1 cellular context compared by ENCODE assay signal in the genomic region with DNA sequence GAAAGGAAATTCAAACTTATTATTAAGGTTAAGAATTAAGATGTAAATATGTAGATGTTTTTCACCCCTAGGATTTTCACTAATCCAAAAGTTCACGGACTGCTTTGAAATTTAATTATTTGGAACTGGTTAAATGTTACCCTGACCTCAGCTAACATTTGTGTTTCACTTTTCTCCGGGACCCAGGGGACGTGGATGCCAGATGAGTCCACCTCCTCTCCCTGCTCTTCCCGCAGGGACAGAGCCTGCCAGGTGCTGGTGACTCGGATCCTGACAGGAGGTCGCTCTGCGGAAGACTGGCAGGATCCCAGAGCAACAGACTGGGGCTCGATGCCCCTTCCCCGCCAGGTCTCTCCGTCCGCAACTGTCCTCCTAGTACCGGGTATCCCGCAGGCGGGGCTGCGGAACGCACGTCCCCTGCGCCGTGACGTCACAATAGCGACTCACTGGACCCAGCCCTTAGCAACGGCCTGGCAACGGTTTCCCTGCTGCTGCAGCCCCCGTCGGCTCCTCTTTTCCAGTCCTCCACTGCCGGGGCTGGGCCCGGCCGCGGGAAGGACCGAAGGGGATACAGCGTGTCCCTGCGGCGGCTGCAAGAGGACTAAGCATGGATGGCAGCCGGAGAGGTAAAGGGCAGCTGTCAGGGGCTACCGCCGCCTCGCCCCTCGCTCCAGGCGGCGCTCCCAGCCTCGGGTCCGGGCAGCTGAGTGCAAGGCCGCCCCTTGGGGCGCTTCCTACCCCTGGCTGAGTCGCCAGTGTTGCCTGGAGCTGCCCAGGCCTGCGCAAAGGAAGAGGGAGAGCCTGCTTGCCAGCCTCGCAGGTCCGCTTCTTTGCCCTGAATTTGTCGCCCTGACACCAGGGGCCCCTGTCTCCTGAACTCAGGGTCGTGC.
TF ChIP-seq lines count a peak whose summit lies in the region.

A gene with protein sequence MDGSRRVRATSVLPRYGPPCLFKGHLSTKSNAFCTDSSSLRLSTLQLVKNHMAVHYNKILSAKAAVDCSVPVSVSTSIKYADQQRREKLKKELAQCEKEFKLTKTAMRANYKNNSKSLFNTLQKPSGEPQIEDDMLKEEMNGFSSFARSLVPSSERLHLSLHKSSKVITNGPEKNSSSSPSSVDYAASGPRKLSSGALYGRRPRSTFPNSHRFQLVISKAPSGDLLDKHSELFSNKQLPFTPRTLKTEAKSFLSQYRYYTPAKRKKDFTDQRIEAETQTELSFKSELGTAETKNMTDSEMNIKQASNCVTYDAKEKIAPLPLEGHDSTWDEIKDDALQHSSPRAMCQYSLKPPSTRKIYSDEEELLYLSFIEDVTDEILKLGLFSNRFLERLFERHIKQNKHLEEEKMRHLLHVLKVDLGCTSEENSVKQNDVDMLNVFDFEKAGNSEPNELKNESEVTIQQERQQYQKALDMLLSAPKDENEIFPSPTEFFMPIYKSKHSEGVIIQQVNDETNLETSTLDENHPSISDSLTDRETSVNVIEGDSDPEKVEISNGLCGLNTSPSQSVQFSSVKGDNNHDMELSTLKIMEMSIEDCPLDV (plus strand): TSS at position 446 of the 890 bp plus-strand sequence. CDS start 162 bp downstream, at position 608.

TF ChIP-seq in HEK293, 187 proteins besides CTCF, POLR2A, EP300 and RAD21 (continued from another document):
- TF ChIP-seq ZNF629 (tag by site-specific recombination; IDR thresholded peaks at IDR 0.05) (peak; percentile 94), ZNF175 (tag by site-specific recombination; IDR thresholded peaks at IDR 0.05) (no peak), ZNF777 (tag by site-specific recombination; IDR thresholded peaks at IDR 0.05; ENCODE audit: borderline replicate concordance) (no peak), ZBTB20 (tag by site-specific recombination; IDR thresholded peaks at IDR 0.05) (peak; percentile 77), ZNF677 (tag by site-specific recombination; IDR thresholded peaks at IDR 0.05) (no peak), ZNF169 (tag by site-specific recombination; IDR thresholded peaks at IDR 0.05) (no peak), KLF9 (tag by site-specific recombination; IDR thresholded peaks at IDR 0.05; ENCODE audit: low read depth) (no peak), ZNF366 (tag by site-specific recombination; conservative IDR thresholded peaks at IDR 0.05) (no peak; the same call in none of the 2 replicates), ZNF701 (tag by site-specific recombination; IDR thresholded peaks at IDR 0.05) (no peak), HOXD13 (CRISPR knock-in tag; IDR thresholded peaks at IDR 0.05; ENCODE audit: borderline replicate concordance) (0 out of 2 replicates have a peak, but pooled peaks have one; percentile 21), ZNF514 (tag by site-specific recombination; IDR thresholded peaks at IDR 0.05) (no peak), ZNF140 (tag by site-specific recombination; IDR thresholded peaks at IDR 0.05) (no peak), GLIS2 (tag by site-specific recombination; IDR thresholded peaks at IDR 0.05) (peak; percentile 52; the same call in 1 of the 2 replicates), KLF1 (tag by site-specific recombination; IDR thresholded peaks at IDR 0.05) (no peak), ZNF600 (tag by site-specific recombination; IDR thresholded peaks at IDR 0.05) (peak; percentile 39; the same call in 1 of the 2 replicates), ZBTB21 (tag by site-specific recombination; IDR thresholded peaks at IDR 0.05) (peak; percentile 87), MYNN (tag by site-specific recombination; IDR thresholded peaks at IDR 0.05; ENCODE audit: borderline replicate concordance) (0 out of 2 replicates have a peak, but pooled peaks have one; percentile 60), SP2 (tag by site-specific recombination; IDR thresholded peaks at IDR 0.05) (peak; percentile 73)
- TF ChIP-seq, protein P1, sequence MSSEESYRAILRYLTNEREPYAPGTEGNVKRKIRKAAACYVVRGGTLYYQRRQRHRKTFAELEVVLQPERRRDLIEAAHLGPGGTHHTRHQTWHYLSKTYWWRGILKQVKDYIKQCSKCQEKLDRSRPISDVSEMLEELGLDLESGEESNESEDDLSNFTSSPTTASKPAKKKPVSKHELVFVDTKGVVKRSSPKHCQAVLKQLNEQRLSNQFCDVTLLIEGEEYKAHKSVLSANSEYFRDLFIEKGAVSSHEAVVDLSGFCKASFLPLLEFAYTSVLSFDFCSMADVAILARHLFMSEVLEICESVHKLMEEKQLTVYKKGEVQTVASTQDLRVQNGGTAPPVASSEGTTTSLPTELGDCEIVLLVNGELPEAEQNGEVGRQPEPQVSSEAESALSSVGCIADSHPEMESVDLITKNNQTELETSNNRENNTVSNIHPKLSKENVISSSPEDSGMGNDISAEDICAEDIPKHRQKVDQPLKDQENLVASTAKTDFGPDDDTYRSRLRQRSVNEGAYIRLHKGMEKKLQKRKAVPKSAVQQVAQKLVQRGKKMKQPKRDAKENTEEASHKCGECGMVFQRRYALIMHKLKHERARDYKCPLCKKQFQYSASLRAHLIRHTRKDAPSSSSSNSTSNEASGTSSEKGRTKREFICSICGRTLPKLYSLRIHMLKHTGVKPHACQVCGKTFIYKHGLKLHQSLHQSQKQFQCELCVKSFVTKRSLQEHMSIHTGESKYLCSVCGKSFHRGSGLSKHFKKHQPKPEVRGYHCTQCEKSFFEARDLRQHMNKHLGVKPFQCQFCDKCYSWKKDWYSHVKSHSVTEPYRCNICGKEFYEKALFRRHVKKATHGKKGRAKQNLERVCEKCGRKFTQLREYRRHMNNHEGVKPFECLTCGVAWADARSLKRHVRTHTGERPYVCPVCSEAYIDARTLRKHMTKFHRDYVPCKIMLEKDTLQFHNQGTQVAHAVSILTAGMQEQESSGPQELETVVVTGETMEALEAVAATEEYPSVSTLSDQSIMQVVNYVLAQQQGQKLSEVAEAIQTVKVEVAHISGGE (tag by site-specific recombination; conservative IDR thresholded peaks at IDR 0.05; ENCODE audit: low read depth), result peak; percentile 10; the same call in 1 of the 2 replicates
